In the genomic region with DNA sequence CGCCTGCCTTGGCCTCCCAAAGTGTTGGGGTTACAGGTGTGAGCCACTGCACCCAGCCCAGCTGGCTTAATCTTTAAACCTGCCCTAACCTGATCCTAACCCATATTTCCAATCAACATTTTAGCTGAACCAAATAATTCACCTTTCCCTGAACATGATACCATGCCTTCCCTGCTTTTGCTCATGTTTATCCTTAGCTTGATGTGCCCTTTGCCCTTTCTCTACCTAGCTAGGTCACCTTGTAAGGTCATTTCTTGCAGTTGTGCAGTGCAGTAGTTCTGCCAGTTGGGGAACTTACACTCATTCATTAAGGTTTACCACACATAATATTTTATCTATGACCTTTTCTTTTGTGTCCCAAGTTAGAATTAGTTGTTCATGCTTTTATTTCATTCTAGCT, we compare ENCODE assay signal across 1 cellular context.
TF ChIP-seq lines count a peak whose summit lies in the region.

No MANE protein-coding gene starts in this region.

TF ChIP-seq in HepG2, 621 proteins besides CTCF, POLR2A, EP300 and RAD21 (continued from another document):
- no peak for TF ChIP-seq HMGXB4 (CRISPR knock-in tag; IDR thresholded peaks at IDR 0.05; ENCODE audit: borderline replicate concordance in 1 of 2, low read depth in 1 of 2)
- TF ChIP-seq NR2C2 (CRISPR knock-in tag; IDR thresholded peaks at IDR 0.05; ENCODE audit: borderline replicate concordance): no peak
- TF ChIP-seq ZBTB25 (CRISPR knock-in tag; IDR thresholded peaks at IDR 0.05): no peak
